In the genomic region with DNA sequence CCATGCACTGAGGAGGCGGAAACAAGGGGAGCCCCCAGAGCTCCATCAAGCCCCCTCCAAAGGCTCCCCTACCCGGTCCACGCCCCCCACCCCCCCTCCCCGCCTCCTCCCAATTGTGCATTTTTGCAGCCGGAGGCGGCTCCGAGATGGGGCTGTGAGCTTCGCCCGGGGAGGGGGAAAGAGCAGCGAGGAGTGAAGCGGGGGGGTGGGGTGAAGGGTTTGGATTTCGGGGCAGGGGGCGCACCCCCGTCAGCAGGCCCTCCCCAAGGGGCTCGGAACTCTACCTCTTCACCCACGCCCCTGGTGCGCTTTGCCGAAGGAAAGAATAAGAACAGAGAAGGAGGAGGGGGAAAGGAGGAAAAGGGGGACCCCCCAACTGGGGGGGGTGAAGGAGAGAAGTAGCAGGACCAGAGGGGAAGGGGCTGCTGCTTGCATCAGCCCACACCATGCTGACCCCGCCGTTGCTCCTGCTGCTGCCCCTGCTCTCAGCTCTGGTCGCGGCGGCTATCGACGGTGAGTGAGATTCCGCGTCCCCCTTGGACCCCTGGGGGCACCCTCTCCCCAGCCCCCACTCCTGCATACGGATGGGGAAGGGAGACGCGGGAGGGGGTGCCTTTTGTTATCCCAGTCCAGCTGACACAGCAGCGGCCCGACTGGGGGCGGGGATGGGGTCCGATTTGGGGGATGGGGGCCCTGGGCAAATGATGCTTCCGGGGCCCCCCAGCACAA, we compare ENCODE assay signal across 1 cellular context.
TF ChIP-seq lines count a peak whose summit lies in the region.

No MANE protein-coding gene starts in this region.

TF ChIP-seq in endothelial cell of umbilical vein, 7 proteins besides CTCF, POLR2A, EP300 and RAD21:
- peak; percentile 31 for TF ChIP-seq EZH2 (IDR thresholded peaks at IDR 0.05; ENCODE audit: borderline replicate concordance, low read depth, low read length, severe bottlenecking)
- TF ChIP-seq GATA2 (IDR thresholded peaks at IDR 0.05; ENCODE audit: insufficient read depth, insufficient read length, low read depth, low read length), result no peak
